Comparison of ENCODE assay signal across 8 cellular contexts in the genomic region with DNA sequence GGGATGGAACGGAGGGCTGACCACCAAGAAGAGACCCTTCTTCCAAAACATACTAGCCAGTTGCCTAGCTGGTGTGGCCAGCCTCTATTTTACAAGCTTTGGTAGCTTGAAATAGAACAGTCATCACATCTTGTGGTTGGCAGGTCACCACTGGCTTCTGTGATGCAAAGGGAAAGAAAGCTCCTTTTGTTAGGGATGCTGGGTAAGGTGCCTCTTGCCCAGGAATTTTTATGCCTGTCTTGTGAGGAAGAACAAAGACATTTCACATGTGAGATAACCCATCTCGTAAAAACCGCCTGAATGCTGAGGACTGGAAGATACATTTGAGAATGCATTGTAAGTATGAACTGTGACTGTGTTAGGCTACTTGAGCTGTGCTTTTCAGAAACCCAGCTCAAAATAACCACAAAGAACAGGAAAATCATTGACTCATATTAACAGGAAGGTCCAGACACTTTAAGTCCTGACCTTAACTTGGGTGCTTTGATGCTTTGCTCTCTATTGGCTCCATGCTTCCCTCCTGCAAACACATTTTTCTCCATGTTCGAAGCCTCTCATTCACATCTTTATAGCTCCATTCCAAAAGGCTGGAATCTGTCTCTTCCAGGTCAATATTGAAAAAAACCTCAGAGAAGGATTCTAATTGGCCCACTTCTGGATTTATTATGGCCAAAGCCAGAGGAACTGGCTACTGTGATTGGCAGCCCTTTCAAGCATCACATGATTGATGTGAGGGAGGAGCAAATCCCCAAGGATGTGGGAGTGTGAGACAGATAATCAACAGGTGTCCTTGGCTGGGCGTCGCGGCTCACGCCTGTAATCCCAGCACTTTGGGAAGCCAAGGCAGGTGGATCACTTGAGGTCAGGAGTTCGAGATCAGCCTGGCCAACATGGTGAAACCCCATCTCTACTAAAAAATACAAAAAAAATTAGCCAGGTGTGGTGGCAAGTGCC. TPM values are rescaled to one million over a fixed set of nuclear protein-coding genes. Genes with fewer than 3 reads are reported as not detected.
DNase-seq lines count a peak whose midpoint lies in the region; ATAC-seq and TF ChIP-seq lines count a peak whose summit lies in the region.

No MANE protein-coding gene starts in this region.

- POLR2A ChIA-PET in activated CD8-positive, alpha-beta T cell treated with anti-CD3 and anti-CD28 coated beads for 36 hours (lab: Charles Lee) = interaction anchor here (0.5 to 2.4 kb wide), 6 partner anchors 9 to 74 kb away, joined by 3 to 8 read pairs (median 3); no protein-coding TSS in a partner anchor
- POLR2A ChIA-PET in activated CD8-positive, alpha-beta T cell treated with anti-CD3 and anti-CD28 coated beads, Interleukin-2, amount 10 ng/mL, durations not matched to agents 7 days and 5 days (lab: Charles Lee) = interaction anchor here (0.6 to 2.3 kb wide), 7 partner anchors 13 to 71 kb away, joined by 3 to 9 read pairs (median 4); no protein-coding TSS in a partner anchor

- CTCF ChIA-PET in activated CD8-positive, alpha-beta T cell treated with anti-CD3 and anti-CD28 coated beads for 36 hours (lab: Charles Lee) = interaction anchor here (0.6 to 4.4 kb wide), 6 partner anchors 8 to 117 kb away, joined by 3 to 17 read pairs (median 4); no protein-coding TSS in a partner anchor
- CTCF ChIA-PET in activated CD8-positive, alpha-beta T cell treated with anti-CD3 and anti-CD28 coated beads, Interleukin-2, amount 10 ng/mL, durations not matched to agents 7 days and 5 days (lab: Charles Lee) = interaction anchor here (0.9 to 2.4 kb wide), 9 partner anchors 13 to 117 kb away, joined by 3 to 12 read pairs (median 4); no protein-coding TSS in a partner anchor

- H3K27ac ChIP-seq in thoracic aorta = peak overlapping the region; percentile 97 to 98

- no peaks in the 10 kb centered on the region for H3K9me3 Mint-ChIP-seq in activated CD8-positive, alpha-beta T cell treated with anti-CD3 and anti-CD28 coated beads for 36 hours
- H3K9me3 Mint-ChIP-seq in activated CD8-positive, alpha-beta T cell treated with anti-CD3 and anti-CD28 coated beads, Interleukin-2, amount 10 ng/mL, durations not matched to agents 7 days and 5 days (ENCODE audit: insufficient read depth) = no peaks in the 10 kb centered on the region

- no peaks in the 10 kb centered on the region for H3K9me3 ChIP-seq in thoracic aorta

- H3K27me3 Mint-ChIP-seq in activated CD8-positive, alpha-beta T cell treated with anti-CD3 and anti-CD28 coated beads for 36 hours = no peaks in the 10 kb centered on the region
- H3K27me3 Mint-ChIP-seq in activated CD8-positive, alpha-beta T cell treated with anti-CD3 and anti-CD28 coated beads, Interleukin-2, amount 10 ng/mL, durations not matched to agents 7 days and 5 days (ENCODE audit: low read depth) = no peaks in the 10 kb centered on the region

- TF ChIP-seq CTCF in activated CD8-positive, alpha-beta T cell treated with anti-CD3 and anti-CD28 coated beads for 36 hours (IDR thresholded peaks at IDR 0.05) = no peak
- TF ChIP-seq CTCF in thoracic aorta (IDR thresholded peaks at IDR 0.05) = no peak

- no peak overlapping the region for H3K4me3 Mint-ChIP-seq in activated CD8-positive, alpha-beta T cell treated with anti-CD3 and anti-CD28 coated beads for 36 hours
- no peak overlapping the region for H3K4me3 Mint-ChIP-seq in activated CD8-positive, alpha-beta T cell treated with anti-CD3 and anti-CD28 coated beads, Interleukin-2, amount 10 ng/mL, durations not matched to agents 7 days and 5 days

- H3K27me3 ChIP-seq in thoracic aorta (replicated peaks; ENCODE audit: insufficient read depth) = no peaks in the 10 kb centered on the region

- peak overlapping the region; percentile 37 for H3K27ac Mint-ChIP-seq in activated CD8-positive, alpha-beta T cell treated with anti-CD3 and anti-CD28 coated beads for 36 hours
- H3K27ac Mint-ChIP-seq in activated CD8-positive, alpha-beta T cell treated with anti-CD3 and anti-CD28 coated beads, Interleukin-2, amount 10 ng/mL, durations not matched to agents 7 days and 5 days = no peak overlapping the region

- peaks cover 18% of the 10 kb centered on the region for H3K36me3 Mint-ChIP-seq in activated CD8-positive, alpha-beta T cell treated with anti-CD3 and anti-CD28 coated beads for 36 hours (ENCODE audit: low read depth)
- H3K36me3 Mint-ChIP-seq in activated CD8-positive, alpha-beta T cell treated with anti-CD3 and anti-CD28 coated beads, Interleukin-2, amount 10 ng/mL, durations not matched to agents 7 days and 5 days (ENCODE audit: low read depth) = no peaks in the 10 kb centered on the region

- peaks cover 70 to 98% of the 10 kb centered on the region in 2 donors for H3K4me1 ChIP-seq in thoracic aorta (ENCODE audit: control insufficient read depth in 1 of 2, low read depth in 2 of 2)

- ATAC-seq in activated CD8-positive, alpha-beta T cell treated with anti-CD3 and anti-CD28 coated beads for 36 hours = peak; percentile 45
- no peak for ATAC-seq in activated CD8-positive, alpha-beta T cell treated with anti-CD3 and anti-CD28 coated beads, Interleukin-2, amount 10 ng/mL, durations not matched to agents 7 days and 5 days
- peak; percentile 14 for ATAC-seq in SK-N-SH treated with all-trans-retinoic acid at 6 μM for 48 hours
- no peak for ATAC-seq in thoracic aorta (ENCODE audit: insufficient number of reproducible peaks, low FRiP score, low read depth)
- no peak for ATAC-seq in HG03045 (IDR thresholded peaks at IDR 0.05; ENCODE audit: unreplicated experiment)

- H3K36me3 ChIP-seq in thoracic aorta = peaks cover 21% of the 10 kb centered on the region

- peaks cover 37% of the 10 kb centered on the region for H3K4me1 Mint-ChIP-seq in activated CD8-positive, alpha-beta T cell treated with anti-CD3 and anti-CD28 coated beads for 36 hours (ENCODE audit: low read depth)
- peaks cover 31% of the 10 kb centered on the region for H3K4me1 Mint-ChIP-seq in activated CD8-positive, alpha-beta T cell treated with anti-CD3 and anti-CD28 coated beads, Interleukin-2, amount 10 ng/mL, durations not matched to agents 7 days and 5 days (ENCODE audit: low read depth)

- intact Hi-C loops in activated CD8-positive, alpha-beta T cell treated with anti-CD3 and anti-CD28 coated beads for 36 hours (cut with micrococcal nuclease) = no loop called here

- H3K4me3 ChIP-seq in thoracic aorta = peak overlapping the region; percentile 2

- peak; percentile 40 for DNase-seq in activated CD8-positive, alpha-beta T cell treated with anti-CD3 and anti-CD28 coated beads for 36 hours
- no peak for DNase-seq in activated CD8-positive, alpha-beta T cell treated with anti-CD3 and anti-CD28 coated beads, Interleukin-2, amount 10 ng/mL, durations not matched to agents 7 days and 5 days
- DNase-seq in glomerular visceral epithelial cell (ENCODE audit: extremely low spot score) (peak; percentile 88), thoracic aorta (ENCODE audit: low spot score) (no peak), activated gamma-delta T cell (lab: John Stamatoyannopoulos, UW) (no peak), GF-D8 (lab: John Stamatoyannopoulos, UW) (no peak)

TF ChIP-seq in SK-N-SH treated with all-trans-retinoic acid at 6 μM for 48 hours, 23 proteins besides CTCF, POLR2A, EP300 and RAD21 (continues in another document):
- TF ChIP-seq ZNF8 (CRISPR knock-in tag; IDR thresholded peaks at IDR 0.05) (no peak), PPARA (CRISPR knock-in tag; IDR thresholded peaks at IDR 0.05; ENCODE audit: borderline replicate concordance) (no peak), TOX (CRISPR knock-in tag; IDR thresholded peaks at IDR 0.05; ENCODE audit: borderline replicate concordance) (no peak), RARB (CRISPR knock-in tag; IDR thresholded peaks at IDR 0.05) (no peak), ZFP30 (CRISPR knock-in tag; IDR thresholded peaks at IDR 0.05) (no peak), ARNTL (CRISPR knock-in tag; IDR thresholded peaks at IDR 0.05; ENCODE audit: borderline replicate concordance, low read depth) (no peak)
- TF ChIP-seq, protein P1, sequence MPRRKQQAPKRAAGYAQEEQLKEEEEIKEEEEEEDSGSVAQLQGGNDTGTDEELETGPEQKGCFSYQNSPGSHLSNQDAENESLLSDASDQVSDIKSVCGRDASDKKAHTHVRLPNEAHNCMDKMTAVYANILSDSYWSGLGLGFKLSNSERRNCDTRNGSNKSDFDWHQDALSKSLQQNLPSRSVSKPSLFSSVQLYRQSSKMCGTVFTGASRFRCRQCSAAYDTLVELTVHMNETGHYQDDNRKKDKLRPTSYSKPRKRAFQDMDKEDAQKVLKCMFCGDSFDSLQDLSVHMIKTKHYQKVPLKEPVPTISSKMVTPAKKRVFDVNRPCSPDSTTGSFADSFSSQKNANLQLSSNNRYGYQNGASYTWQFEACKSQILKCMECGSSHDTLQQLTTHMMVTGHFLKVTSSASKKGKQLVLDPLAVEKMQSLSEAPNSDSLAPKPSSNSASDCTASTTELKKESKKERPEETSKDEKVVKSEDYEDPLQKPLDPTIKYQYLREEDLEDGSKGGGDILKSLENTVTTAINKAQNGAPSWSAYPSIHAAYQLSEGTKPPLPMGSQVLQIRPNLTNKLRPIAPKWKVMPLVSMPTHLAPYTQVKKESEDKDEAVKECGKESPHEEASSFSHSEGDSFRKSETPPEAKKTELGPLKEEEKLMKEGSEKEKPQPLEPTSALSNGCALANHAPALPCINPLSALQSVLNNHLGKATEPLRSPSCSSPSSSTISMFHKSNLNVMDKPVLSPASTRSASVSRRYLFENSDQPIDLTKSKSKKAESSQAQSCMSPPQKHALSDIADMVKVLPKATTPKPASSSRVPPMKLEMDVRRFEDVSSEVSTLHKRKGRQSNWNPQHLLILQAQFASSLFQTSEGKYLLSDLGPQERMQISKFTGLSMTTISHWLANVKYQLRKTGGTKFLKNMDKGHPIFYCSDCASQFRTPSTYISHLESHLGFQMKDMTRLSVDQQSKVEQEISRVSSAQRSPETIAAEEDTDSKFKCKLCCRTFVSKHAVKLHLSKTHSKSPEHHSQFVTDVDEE (CRISPR knock-in tag; IDR thresholded peaks at IDR 0.05) = no peak
- TF ChIP-seq, protein P2, sequence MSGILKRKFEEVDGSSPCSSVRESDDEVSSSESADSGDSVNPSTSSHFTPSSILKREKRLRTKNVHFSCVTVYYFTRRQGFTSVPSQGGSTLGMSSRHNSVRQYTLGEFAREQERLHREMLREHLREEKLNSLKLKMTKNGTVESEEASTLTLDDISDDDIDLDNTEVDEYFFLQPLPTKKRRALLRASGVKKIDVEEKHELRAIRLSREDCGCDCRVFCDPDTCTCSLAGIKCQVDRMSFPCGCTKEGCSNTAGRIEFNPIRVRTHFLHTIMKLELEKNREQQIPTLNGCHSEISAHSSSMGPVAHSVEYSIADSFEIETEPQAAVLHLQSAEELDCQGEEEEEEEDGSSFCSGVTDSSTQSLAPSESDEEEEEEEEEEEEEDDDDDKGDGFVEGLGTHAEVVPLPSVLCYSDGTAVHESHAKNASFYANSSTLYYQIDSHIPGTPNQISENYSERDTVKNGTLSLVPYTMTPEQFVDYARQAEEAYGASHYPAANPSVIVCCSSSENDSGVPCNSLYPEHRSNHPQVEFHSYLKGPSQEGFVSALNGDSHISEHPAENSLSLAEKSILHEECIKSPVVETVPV (CRISPR knock-in tag; IDR thresholded peaks at IDR 0.05) = no peak

RNA-seq across cellular contexts. Expression of gene MICAL2, which starts 53.9 kb away (rescaled TPM):
- total RNA-seq in activated CD8-positive, alpha-beta T cell treated with anti-CD3 and anti-CD28 coated beads for 36 hours = 100 to 1,000 TPM in 1 of 2 experiments, 10 to 100 TPM in 1; 99.8 to 105 TPM
- 10 to 100 TPM; 34.9 to 37.5 TPM for total RNA-seq in activated CD8-positive, alpha-beta T cell treated with anti-CD3 and anti-CD28 coated beads, Interleukin-2, amount 10 ng/mL, durations not matched to agents 7 days and 5 days
- 100 to 1,000 TPM; 791 to 989 TPM for total RNA-seq in thoracic aorta

Comparison
In these comparisons a context has a peak if more than half of its experiments do, and no peak if none do; other contexts are left out.
1. ATAC-seq: peak in activated CD8-positive, alpha-beta T cell treated with anti-CD3 and anti-CD28 coated beads for 36 hours (single experiment) and SK-N-SH treated with all-trans-retinoic acid at 6 μM for 48 hours (single experiment); none in activated CD8-positive, alpha-beta T cell treated with anti-CD3 and anti-CD28 coated beads, Interleukin-2, amount 10 ng/mL, durations not matched to agents 7 days and 5 days (single experiment), thoracic aorta (single experiment) and HG03045 (single experiment).
2. DNase-seq: peak in activated CD8-positive, alpha-beta T cell treated with anti-CD3 and anti-CD28 coated beads for 36 hours (single experiment) and glomerular visceral epithelial cell (single experiment); none in activated CD8-positive, alpha-beta T cell treated with anti-CD3 and anti-CD28 coated beads, Interleukin-2, amount 10 ng/mL, durations not matched to agents 7 days and 5 days (single experiment), thoracic aorta (single experiment), activated gamma-delta T cell (single experiment) and GF-D8 (single experiment).
3. RNA of gene MICAL2, which starts 53.9 kb away (total RNA-seq): 791 to 989 TPM in thoracic aorta; 99.8 to 105 TPM in activated CD8-positive, alpha-beta T cell treated with anti-CD3 and anti-CD28 coated beads for 36 hours and 34.9 to 37.5 TPM in activated CD8-positive, alpha-beta T cell treated with anti-CD3 and anti-CD28 coated beads, Interleukin-2, amount 10 ng/mL, durations not matched to agents 7 days and 5 days; every median in the first group is over 4 times any median in the second.